Comparison of ENCODE assay signal across 9 cellular contexts in genomic region chr19:588093-588742, GRCh38. TPM values are rescaled to one million over a fixed set of nuclear protein-coding genes. Genes with fewer than 3 reads are reported as not detected.
DNase-seq lines count a peak whose midpoint lies in the region; ATAC-seq and TF ChIP-seq lines count a peak whose summit lies in the region.
"Had no signal": no experiment of that assay in that cellular context is flagged by ENCODE, and none has a peak within 500 bp of the region (broad histone marks: within the 10 kb centered on the region; RNA-seq: fewer than 3 reads in every experiment).

No MANE protein-coding gene starts in this region.

- no peaks in the 10 kb centered on the region for H3K4me1 Mint-ChIP-seq in Calu3 (ENCODE audit: low read depth, unreplicated experiment)
- H3K4me1 Mint-ChIP-seq in activated T-helper 17 cell treated with anti-CD3 and anti-CD28 coated beads, Interleukin-2, amount 50 U/mL, for 72 hours, result no peaks in the 10 kb centered on the region

- H2AFZ ChIP-seq in OCI-LY7 (ENCODE audit: low read length), result no peak overlapping the region

- intact Hi-C loops in Calu3 (cut with micrococcal nuclease; ENCODE audit: unreplicated experiment) (no loop called here), OCI-LY7 (cut with micrococcal nuclease; ENCODE audit: unreplicated experiment) (loop anchor here (5.0 kb wide), 1 partner anchor 144 kb away; no protein-coding TSS in a partner anchor)

- TF ChIP-seq CTCF in Calu3 (IDR thresholded peaks at IDR 0.05; ENCODE audit: unreplicated experiment) (no peak), OCI-LY7 (conservative IDR thresholded peaks at IDR 0.05; ENCODE audit: low read length) (peak; percentile 63), fibroblast of mammary gland (conservative IDR thresholded peaks at IDR 0.05; ENCODE audit: control insufficient read depth, insufficient read depth, low read depth, low read length) (peak; percentile 54)

- H3K9me2 ChIP-seq in OCI-LY7 (ENCODE audit: insufficient read depth, low read length), result no peaks in the 10 kb centered on the region

- H4K20me1 ChIP-seq in OCI-LY7 (ENCODE audit: insufficient read depth, low read length), result no peaks in the 10 kb centered on the region

- DNase-seq in Calu3 (peak; percentile 75), Kasumi-1 (lab: John Stamatoyannopoulos, UW) (peak; percentile 85 to 90), OCI-LY7 (ENCODE audit: low spot score) (peak; percentile 49), fibroblast of mammary gland (ENCODE audit: low read depth) (peak; percentile 69), nucleus accumbens (lab: John Stamatoyannopoulos, UW) (peak in 55 of 56 donors; percentile 36 to 93 (median 83))

- no peak overlapping the region for H3K27ac Mint-ChIP-seq in Calu3 (ENCODE audit: unreplicated experiment)
- no peak overlapping the region for H3K27ac Mint-ChIP-seq in activated T-helper 17 cell treated with anti-CD3 and anti-CD28 coated beads, Interleukin-2, amount 50 U/mL, for 72 hours
- H3K27ac Mint-ChIP-seq: stimulated activated naive CD8-positive, alpha-beta T cell treated with anti-CD3 and anti-CD28 coated beads, Interleukin-15, Interleukin-2, amounts not matched to agents 100 ng/mL and 50 ng/mL, for 24 hours had no signal

- H3K4me3 Mint-ChIP-seq in Calu3 (ENCODE audit: low read depth, unreplicated experiment), result no peak overlapping the region
- no peak overlapping the region for H3K4me3 Mint-ChIP-seq in activated T-helper 17 cell treated with anti-CD3 and anti-CD28 coated beads, Interleukin-2, amount 50 U/mL, for 72 hours
- H3K4me3 Mint-ChIP-seq: stimulated activated naive CD8-positive, alpha-beta T cell treated with anti-CD3 and anti-CD28 coated beads, Interleukin-15, Interleukin-2, amounts not matched to agents 100 ng/mL and 50 ng/mL, for 24 hours had no signal

- peaks cover 25% of the 10 kb centered on the region for H3K27me3 Mint-ChIP-seq in Calu3 (ENCODE audit: unreplicated experiment)
- H3K27me3 Mint-ChIP-seq in activated T-helper 17 cell treated with anti-CD3 and anti-CD28 coated beads, Interleukin-2, amount 50 U/mL, for 72 hours, result peaks cover 2% of the 10 kb centered on the region

- H3K79me2 ChIP-seq in OCI-LY7 (ENCODE audit: insufficient read depth, low read depth, low read length), result no peaks in the 10 kb centered on the region

- peak overlapping the region; percentile 22 for H3K4me2 ChIP-seq in OCI-LY7 (ENCODE audit: low read length)

- peaks cover 4% of the 10 kb centered on the region; the same call in 1 of the 2 replicates for H3K36me3 ChIP-seq in OCI-LY7 (ENCODE audit: insufficient read depth, low read length)

- peak; percentile 59 for ATAC-seq in activated T-helper 17 cell treated with anti-CD3 and anti-CD28 coated beads, Interleukin-2, amount 50 U/mL, for 72 hours (replicated peaks)
- ATAC-seq in HG02623 (IDR thresholded peaks at IDR 0.05; ENCODE audit: unreplicated experiment) (no peak), HG02938 (IDR thresholded peaks at IDR 0.05; ENCODE audit: unreplicated experiment) (no peak)

- H3K27ac ChIP-seq in OCI-LY7 (ENCODE audit: low read depth, low read length, poor library complexity, severe bottlenecking), result no peak overlapping the region

- no peaks in the 10 kb centered on the region for H3K9me3 Mint-ChIP-seq in Calu3 (ENCODE audit: low read depth, unreplicated experiment)
- H3K9me3 Mint-ChIP-seq in activated T-helper 17 cell treated with anti-CD3 and anti-CD28 coated beads, Interleukin-2, amount 50 U/mL, for 72 hours, result no peaks in the 10 kb centered on the region
- H3K9me3 Mint-ChIP-seq: stimulated activated naive CD8-positive, alpha-beta T cell treated with anti-CD3 and anti-CD28 coated beads, Interleukin-15, Interleukin-2, amounts not matched to agents 100 ng/mL and 50 ng/mL, for 24 hours had no signal

- H3K4me3 ChIP-seq in OCI-LY7 (ENCODE audit: low read depth, low read length, poor library complexity, severe bottlenecking), result no peak overlapping the region
- no peak overlapping the region for H3K4me3 ChIP-seq in fibroblast of mammary gland (ENCODE audit: control insufficient read depth, low read depth, low read length)

- no peaks in the 10 kb centered on the region for H3K9me3 ChIP-seq in OCI-LY7 (ENCODE audit: low read length)

- peaks cover 27% of the 10 kb centered on the region for H3K36me3 Mint-ChIP-seq in Calu3 (ENCODE audit: insufficient read depth, unreplicated experiment)
- peaks cover 1% of the 10 kb centered on the region for H3K36me3 Mint-ChIP-seq in activated T-helper 17 cell treated with anti-CD3 and anti-CD28 coated beads, Interleukin-2, amount 50 U/mL, for 72 hours (ENCODE audit: low read depth)

- POLR2A ChIA-PET in OCI-LY7 (lab: Charles Lee), result no interaction called here

- no TSS peak for BruUV-seq in Calu3 (replicated peaks; lab: Mats Ljungman, UMichigan)
- no TSS peak for BruUV-seq in OCI-LY7 (replicated peaks; lab: Mats Ljungman, UMichigan)

- CTCF ChIA-PET in Calu3 (lab: Charles Lee) (no interaction called here), OCI-LY7 (lab: Charles Lee; ENCODE audit: unreplicated experiment) (no interaction called here)

- peaks cover 12% of the 10 kb centered on the region for H3K4me1 ChIP-seq in OCI-LY7 (ENCODE audit: insufficient read depth, low read length, poor library complexity, severe bottlenecking)

RNA-seq across cellular contexts. Expression of gene HCN2, which starts 1.5 kb away (rescaled TPM):
- total RNA-seq in Calu3 (2022) (0.09 and 0.32 TPM in 2 replicates), OCI-LY7 (2022) (1.0 and 1.2 TPM in 2 replicates)
- 0.05 and 0.06 TPM in 2 replicates for total RNA-seq in OCI-LY7 (2014; rRNA removed; shearing (Covaris generic))
- under 1 TPM; 0.58 to 0.98 TPM for total RNA-seq in activated T-helper 17 cell treated with anti-CD3 and anti-CD28 coated beads, Interleukin-2, amount 50 U/mL, for 72 hours

RNA-seq across cellular contexts. Expression of gene BSG, which starts 15.8 kb away (rescaled TPM):
- total RNA-seq in Calu3 (2022), result 354 and 394 TPM in 2 replicates
- 158 and 180 TPM in 2 replicates for total RNA-seq in OCI-LY7 (2014; rRNA removed; shearing (Covaris generic))
- 189 and 197 TPM in 2 replicates for total RNA-seq in OCI-LY7 (2022)
- total RNA-seq in activated T-helper 17 cell treated with anti-CD3 and anti-CD28 coated beads, Interleukin-2, amount 50 U/mL, for 72 hours, result 100 to 1,000 TPM; 170 to 244 TPM

RNA-seq across cellular contexts. Expression of gene GZMM, which starts 44.4 kb away (rescaled TPM):
- 0.42 TPM in 1 of 2 replicates, not detected in the other for total RNA-seq in Calu3 (2022)
- not detected in 2 replicates for total RNA-seq in OCI-LY7 (2014; rRNA removed; shearing (Covaris generic))
- total RNA-seq in OCI-LY7 (2022), result not detected in 2 replicates
- 10 to 100 TPM; 30.5 to 31.3 TPM for total RNA-seq in activated T-helper 17 cell treated with anti-CD3 and anti-CD28 coated beads, Interleukin-2, amount 50 U/mL, for 72 hours

RNA-seq across cellular contexts. Expression of gene POLRMT, which starts 45.1 kb away (rescaled TPM):
- 51.4 and 57.5 TPM in 2 replicates for total RNA-seq in Calu3 (2022)
- 50.0 and 65.5 TPM in 2 replicates for total RNA-seq in OCI-LY7 (2014; rRNA removed; shearing (Covaris generic))
- total RNA-seq in OCI-LY7 (2022), result 70.7 and 74.6 TPM in 2 replicates
- total RNA-seq in activated T-helper 17 cell treated with anti-CD3 and anti-CD28 coated beads, Interleukin-2, amount 50 U/mL, for 72 hours, result 10 to 100 TPM; 46.1 to 59.8 TPM

RNA-seq across cellular contexts. Expression of gene FGF22, which starts 51.5 kb away (rescaled TPM):
- total RNA-seq in Calu3 (2022), result 0.24 and 0.39 TPM in 2 replicates
- 0.21 TPM in 1 of 2 replicates, not detected in the other for total RNA-seq in OCI-LY7 (2014; rRNA removed; shearing (Covaris generic))
- 0.48 and 0.53 TPM in 2 replicates for total RNA-seq in OCI-LY7 (2022)
- 1 to 10 TPM in 1 of 2 donors, not detected in 1; 1.7 TPM for total RNA-seq in activated T-helper 17 cell treated with anti-CD3 and anti-CD28 coated beads, Interleukin-2, amount 50 U/mL, for 72 hours

Comparison
In these comparisons a context has a peak if more than half of its experiments do, and no peak if none do; other contexts are left out.
1. RNA of gene GZMM, which starts 44.4 kb away (total RNA-seq): 30.5 to 31.3 TPM in activated T-helper 17 cell treated with anti-CD3 and anti-CD28 coated beads, Interleukin-2, amount 50 U/mL, for 72 hours; not detected in OCI-LY7 and 0.42 TPM in Calu3; every median in the first group is over 10 times any median in the second.
2. Peak in every context shown above with its lines, with median percentiles within 50 percentile points of each other: DNase-seq.